ENCODE assay signal across 1 cellular context in the genomic region with DNA sequence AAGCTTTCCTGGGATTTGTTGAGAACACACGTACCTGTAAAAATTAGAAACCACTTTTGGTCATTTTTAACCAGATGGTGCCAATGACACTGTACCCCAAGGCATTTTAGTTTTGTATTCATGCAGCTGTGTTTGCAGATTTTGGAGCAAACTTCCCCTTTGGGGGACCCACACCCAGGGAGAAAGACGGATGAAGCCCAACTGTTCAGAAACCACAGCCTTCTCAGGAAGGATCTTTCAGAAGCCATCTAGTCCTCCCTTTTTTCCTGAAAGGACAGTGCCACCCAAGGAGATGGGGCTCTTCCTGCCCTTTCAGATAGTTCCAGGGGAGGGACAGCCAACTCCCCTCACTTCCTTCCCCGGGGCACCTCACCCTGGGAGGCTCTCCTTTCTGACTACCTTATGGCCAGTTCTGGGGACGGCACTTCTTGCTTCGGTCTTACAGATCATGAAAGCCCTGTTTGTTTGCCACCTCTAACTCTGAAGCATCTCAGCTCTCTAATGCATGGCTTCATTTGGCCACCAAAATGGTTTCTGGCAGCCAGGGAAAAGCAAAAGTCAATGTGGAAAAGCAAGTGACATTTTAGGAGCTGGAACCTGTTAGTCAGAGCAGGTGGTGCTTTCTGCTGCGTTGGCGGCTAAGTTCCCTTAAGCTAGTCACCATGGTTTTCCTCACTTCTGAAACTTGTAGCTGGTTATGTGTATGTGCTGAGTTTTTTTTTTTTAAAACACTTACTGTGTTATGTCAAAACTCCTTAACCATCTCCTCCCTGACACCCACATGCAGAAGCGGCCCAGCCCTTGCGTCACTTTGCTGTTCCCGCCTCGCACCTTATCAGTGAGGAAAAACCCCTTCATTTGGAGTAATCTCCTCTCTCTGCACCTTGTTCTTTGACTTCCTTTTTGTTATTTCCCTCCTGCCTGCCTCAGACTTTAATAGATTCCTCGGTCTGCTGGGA.
TF ChIP-seq lines count a peak whose summit lies in the region.

No MANE protein-coding gene starts in this region.

TF ChIP-seq in HepG2, 621 proteins besides CTCF, POLR2A, EP300 and RAD21:
- TF ChIP-seq MED8 (CRISPR knock-in tag; IDR thresholded peaks at IDR 0.05; ENCODE audit: insufficient replicate concordance) (no peak), TCF7L2 (IDR thresholded peaks at IDR 0.05; ENCODE audit: low read depth, low read length) (no peak), RAD51 (IDR thresholded peaks at IDR 0.05; ENCODE audit: borderline replicate concordance) (no peak), SNAI1 (CRISPR knock-in tag; IDR thresholded peaks at IDR 0.05; ENCODE audit: borderline replicate concordance) (no peak), ZNF292 (CRISPR knock-in tag; IDR thresholded peaks at IDR 0.05; ENCODE audit: borderline replicate concordance, low read depth) (no peak), KLF9 (CRISPR knock-in tag; IDR thresholded peaks at IDR 0.05; ENCODE audit: low read depth) (no peak), ZNF629 (CRISPR knock-in tag; conservative IDR thresholded peaks at IDR 0.05) (no peak), ATF7-NPFF (CRISPR knock-in tag; IDR thresholded peaks at IDR 0.05; ENCODE audit: low read depth) (no peak), NFATC3 (CRISPR knock-in tag; IDR thresholded peaks at IDR 0.05) (no peak), RELA (CRISPR knock-in tag; IDR thresholded peaks at IDR 0.05) (no peak), ZNF121 (CRISPR knock-in tag; IDR thresholded peaks at IDR 0.05) (no peak), ZNF124 (CRISPR knock-in tag; IDR thresholded peaks at IDR 0.05) (no peak), MEIS1 (CRISPR knock-in tag; IDR thresholded peaks at IDR 0.05; ENCODE audit: borderline replicate concordance) (no peak)
- TF ChIP-seq, protein P1, sequence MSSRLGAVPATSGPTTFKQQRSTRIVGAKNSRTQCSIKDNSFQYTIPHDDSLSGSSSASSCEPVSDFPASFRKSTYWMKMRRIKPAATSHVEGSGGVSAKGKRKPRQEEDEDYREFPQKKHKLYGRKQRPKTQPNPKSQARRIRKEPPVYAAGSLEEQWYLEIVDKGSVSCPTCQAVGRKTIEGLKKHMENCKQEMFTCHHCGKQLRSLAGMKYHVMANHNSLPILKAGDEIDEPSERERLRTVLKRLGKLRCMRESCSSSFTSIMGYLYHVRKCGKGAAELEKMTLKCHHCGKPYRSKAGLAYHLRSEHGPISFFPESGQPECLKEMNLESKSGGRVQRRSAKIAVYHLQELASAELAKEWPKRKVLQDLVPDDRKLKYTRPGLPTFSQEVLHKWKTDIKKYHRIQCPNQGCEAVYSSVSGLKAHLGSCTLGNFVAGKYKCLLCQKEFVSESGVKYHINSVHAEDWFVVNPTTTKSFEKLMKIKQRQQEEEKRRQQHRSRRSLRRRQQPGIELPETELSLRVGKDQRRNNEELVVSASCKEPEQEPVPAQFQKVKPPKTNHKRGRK (CRISPR knock-in tag; IDR thresholded peaks at IDR 0.05) = no peak
- TF ChIP-seq, protein P2, sequence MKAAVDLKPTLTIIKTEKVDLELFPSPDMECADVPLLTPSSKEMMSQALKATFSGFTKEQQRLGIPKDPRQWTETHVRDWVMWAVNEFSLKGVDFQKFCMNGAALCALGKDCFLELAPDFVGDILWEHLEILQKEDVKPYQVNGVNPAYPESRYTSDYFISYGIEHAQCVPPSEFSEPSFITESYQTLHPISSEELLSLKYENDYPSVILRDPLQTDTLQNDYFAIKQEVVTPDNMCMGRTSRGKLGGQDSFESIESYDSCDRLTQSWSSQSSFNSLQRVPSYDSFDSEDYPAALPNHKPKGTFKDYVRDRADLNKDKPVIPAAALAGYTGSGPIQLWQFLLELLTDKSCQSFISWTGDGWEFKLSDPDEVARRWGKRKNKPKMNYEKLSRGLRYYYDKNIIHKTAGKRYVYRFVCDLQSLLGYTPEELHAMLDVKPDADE (CRISPR knock-in tag; IDR thresholded peaks at IDR 0.05) = no peak
- TF ChIP-seq, protein P3, sequence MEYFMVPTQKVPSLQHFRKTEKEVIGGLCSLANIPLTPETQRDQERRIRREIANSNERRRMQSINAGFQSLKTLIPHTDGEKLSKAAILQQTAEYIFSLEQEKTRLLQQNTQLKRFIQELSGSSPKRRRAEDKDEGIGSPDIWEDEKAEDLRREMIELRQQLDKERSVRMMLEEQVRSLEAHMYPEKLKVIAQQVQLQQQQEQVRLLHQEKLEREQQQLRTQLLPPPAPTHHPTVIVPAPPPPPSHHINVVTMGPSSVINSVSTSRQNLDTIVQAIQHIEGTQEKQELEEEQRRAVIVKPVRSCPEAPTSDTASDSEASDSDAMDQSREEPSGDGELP (IDR thresholded peaks at IDR 0.05; ENCODE audit: borderline replicate concordance, low read depth) = no peak
- TF ChIP-seq, protein P4, sequence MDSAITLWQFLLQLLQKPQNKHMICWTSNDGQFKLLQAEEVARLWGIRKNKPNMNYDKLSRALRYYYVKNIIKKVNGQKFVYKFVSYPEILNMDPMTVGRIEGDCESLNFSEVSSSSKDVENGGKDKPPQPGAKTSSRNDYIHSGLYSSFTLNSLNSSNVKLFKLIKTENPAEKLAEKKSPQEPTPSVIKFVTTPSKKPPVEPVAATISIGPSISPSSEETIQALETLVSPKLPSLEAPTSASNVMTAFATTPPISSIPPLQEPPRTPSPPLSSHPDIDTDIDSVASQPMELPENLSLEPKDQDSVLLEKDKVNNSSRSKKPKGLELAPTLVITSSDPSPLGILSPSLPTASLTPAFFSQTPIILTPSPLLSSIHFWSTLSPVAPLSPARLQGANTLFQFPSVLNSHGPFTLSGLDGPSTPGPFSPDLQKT (CRISPR knock-in tag; IDR thresholded peaks at IDR 0.05; ENCODE audit: borderline replicate concordance) = no peak
